In genomic region chr4:72553540-72553939, GRCh38 we compare ENCODE assay signal across 2 cellular contexts.
A peak's percentile ranks its signal among the peaks of the same experiment; 100 is the strongest.
TF ChIP-seq lines count a peak whose summit lies in the region.

No MANE protein-coding gene starts in this region.

TF ChIP-seq in GM23338, 12 proteins besides CTCF, POLR2A, EP300 and RAD21 (continued from another document):
- no peak for TF ChIP-seq REST (IDR thresholded peaks at IDR 0.05; ENCODE audit: unreplicated experiment)
- no peak for TF ChIP-seq POLR2AphosphoS5 (IDR thresholded peaks at IDR 0.05; ENCODE audit: low read depth)
- no peak for TF ChIP-seq STAT1 (IDR thresholded peaks at IDR 0.05; ENCODE audit: unreplicated experiment)
- TF ChIP-seq ZNF462 (CRISPR knock-in tag; IDR thresholded peaks at IDR 0.05), result no peak
- TF ChIP-seq EZH2phosphoT487 (IDR thresholded peaks at IDR 0.05; ENCODE audit: unreplicated experiment), result no peak
- no peak for TF ChIP-seq ZNF331 (CRISPR knock-in tag; IDR thresholded peaks at IDR 0.05; ENCODE audit: low read depth)
- no peak for TF ChIP-seq ETS1 (IDR thresholded peaks at IDR 0.05)
- no peak for TF ChIP-seq NANOG (IDR thresholded peaks at IDR 0.05; ENCODE audit: borderline replicate concordance)
TF ChIP-seq in GM23338: peak in this region for 0.

TF ChIP-seq in K562, 482 proteins besides CTCF, POLR2A, EP300 and RAD21 (continued from another document and continues in another):
- peak; percentile 82 for TF ChIP-seq PKNOX1 (IDR thresholded peaks at IDR 0.05)
- no peak for TF ChIP-seq U2AF1 (optimal IDR thresholded peaks at IDR 0.05; ENCODE audit: low read depth, low read length)
- TF ChIP-seq PBX2 (CRISPR knock-in tag; IDR thresholded peaks at IDR 0.05; ENCODE audit: low read depth), result no peak
- TF ChIP-seq PBX2 (tag; conservative IDR thresholded peaks at IDR 0.05; ENCODE audit: low read depth), result peak; percentile 43; the same call in 1 of the 2 replicates
- no peak for TF ChIP-seq ZNF23 (CRISPR knock-in tag; IDR thresholded peaks at IDR 0.05)
- peak; percentile 81 for TF ChIP-seq C11orf30 (IDR thresholded peaks at IDR 0.05; ENCODE audit: low read depth)
- TF ChIP-seq KDM1A (IDR thresholded peaks at IDR 0.05), result 0 out of 4 replicates have a peak, but pooled peaks of 1 of the 2 experiments have one; percentile 9
- TF ChIP-seq DEAF1 (CRISPR knock-in tag; IDR thresholded peaks at IDR 0.05), result no peak
- TF ChIP-seq TAL1 (IDR thresholded peaks at IDR 0.05), result 0 out of 2 replicates have a peak, but pooled peaks have one; percentile 10
- peak; percentile 7; the same call in 1 of the 2 replicates for TF ChIP-seq KLF16 (IDR thresholded peaks at IDR 0.05)
- peak; percentile 89 for TF ChIP-seq ZNF316 (IDR thresholded peaks at IDR 0.05)
- no peak for TF ChIP-seq ZSCAN29 (IDR thresholded peaks at IDR 0.05)
- TF ChIP-seq AFF1 (IDR thresholded peaks at IDR 0.05; ENCODE audit: low read depth in 1 of 2, partially characterized antibody in 2 of 2), result peak in 1 of 2 experiments; percentile 28
- peak; percentile 44 for TF ChIP-seq MEIS2 (IDR thresholded peaks at IDR 0.05; ENCODE audit: partially characterized antibody)
- no peak for TF ChIP-seq BMI1 (IDR thresholded peaks at IDR 0.05; ENCODE audit: low read length)
- TF ChIP-seq BCL6 (CRISPR knock-in tag; IDR thresholded peaks at IDR 0.05), result no peak
- peak; percentile 69 for TF ChIP-seq SMARCA4 (IDR thresholded peaks at IDR 0.05)
- TF ChIP-seq ELF1 (tag; IDR thresholded peaks at IDR 0.05), result peak; percentile 50; the same call in 1 of the 2 replicates
- peak; percentile 66; the same call in 1 of the 2 replicates for TF ChIP-seq CC2D1A (IDR thresholded peaks at IDR 0.05)
- peak; percentile 66 for TF ChIP-seq ARID1B (IDR thresholded peaks at IDR 0.05)
- peak; percentile 35; the same call in 1 of the 2 replicates for TF ChIP-seq CBFA2T3 (IDR thresholded peaks at IDR 0.05)
- TF ChIP-seq MYC (IDR thresholded peaks at IDR 0.05; ENCODE audit: low read depth, low read length), result peak; percentile 21; the same call in 1 of the 2 replicates
- TF ChIP-seq MYC (CRISPR knock-in tag; IDR thresholded peaks at IDR 0.05; ENCODE audit: borderline replicate concordance, low read depth), result no peak
- 0 out of 2 replicates have a peak, but pooled peaks have one; percentile 27 for TF ChIP-seq FOXM1 (IDR thresholded peaks at IDR 0.05; ENCODE audit: low read depth)
- no peak for TF ChIP-seq FOXM1 (CRISPR knock-in tag; IDR thresholded peaks at IDR 0.05; ENCODE audit: low read depth)
- peak; percentile 53 for TF ChIP-seq JUND (IDR thresholded peaks at IDR 0.05; ENCODE audit: borderline replicate concordance, low read depth, low read length)
- TF ChIP-seq JUND (tag; IDR thresholded peaks at IDR 0.05; ENCODE audit: borderline replicate concordance, low read depth, low read length), result no peak; the same call in 2 of the 3 replicates
- TF ChIP-seq STAT5A (IDR thresholded peaks at IDR 0.05; ENCODE audit: borderline replicate concordance, low read length), result peak; percentile 82
- TF ChIP-seq MAFF (IDR thresholded peaks at IDR 0.05; ENCODE audit: low read length), result peak; percentile 54; the same call in 1 of the 2 replicates
- TF ChIP-seq ZNF592 (IDR thresholded peaks at IDR 0.05), result no peak
- TF ChIP-seq RCOR1 (IDR thresholded peaks at IDR 0.05; ENCODE audit: borderline replicate concordance in 1 of 2, low read depth in 2 of 2, low read length in 2 of 2), result peak in 1 of 2 experiments; percentile 64; a peak in 2 of 4 replicates
- TF ChIP-seq ATF6 (CRISPR knock-in tag; IDR thresholded peaks at IDR 0.05), result no peak
- peak; percentile 69 for TF ChIP-seq DPF2 (IDR thresholded peaks at IDR 0.05)
- no peak for TF ChIP-seq ZNF3 (CRISPR knock-in tag; IDR thresholded peaks at IDR 0.05)
- no peak for TF ChIP-seq ZNF668 (CRISPR knock-in tag; IDR thresholded peaks at IDR 0.05)
- no peak for TF ChIP-seq ZBTB7A (IDR thresholded peaks at IDR 0.05; ENCODE audit: borderline replicate concordance, control insufficient read depth, low read depth, low read length)
- TF ChIP-seq CTCFL (IDR thresholded peaks at IDR 0.05; ENCODE audit: borderline replicate concordance, insufficient read depth, low read depth, low read length, poor library complexity, severe bottlenecking), result peak; percentile 16
